In the genomic region with DNA sequence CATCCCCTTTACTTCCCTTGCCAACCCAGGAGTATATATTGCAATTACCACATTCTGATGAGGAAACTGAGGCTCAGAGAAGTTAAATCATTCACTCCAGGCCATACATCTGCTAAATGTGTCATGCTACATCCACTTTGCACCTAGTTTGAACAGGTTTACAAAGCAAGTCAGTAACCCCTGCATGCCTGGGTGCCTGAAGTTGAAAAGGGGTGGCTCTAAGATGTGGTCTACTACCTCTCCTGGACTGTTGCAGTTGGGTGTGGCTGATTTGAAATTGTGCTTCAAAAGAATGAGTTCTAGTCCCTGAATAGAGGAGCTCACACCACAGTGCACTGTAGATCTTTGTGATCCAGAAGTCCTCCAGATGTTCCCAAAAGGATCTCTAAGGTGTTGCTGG, we compare ENCODE assay signal across 12 cellular contexts. TPM values are rescaled to one million over a fixed set of nuclear protein-coding genes. Genes with fewer than 3 reads are reported as not detected.
DNase-seq lines count a peak whose midpoint lies in the region; ATAC-seq, FAIRE-seq and TF ChIP-seq lines count a peak whose summit lies in the region.
"Had no signal": no experiment of that assay in that cellular context is flagged by ENCODE, and none has a peak within 500 bp of the region (broad histone marks: within the 10 kb centered on the region; RNA-seq: fewer than 3 reads in every experiment).

No MANE protein-coding gene starts in this region.

- H3K27me3 ChIP-seq in right lobe of liver (no peaks in the 10 kb centered on the region), HepG2 (ENCODE audit: control insufficient read depth in 1 of 2, insufficient read depth in 2 of 2, low read length in 2 of 2) (peaks cover 9 to 44% of the 10 kb centered on the region in 2 experiments; a peak in 4 of 5 replicates)

- H3K4me3 Mint-ChIP-seq in activated naive CD8-positive, alpha-beta T cell treated with anti-CD3 and anti-CD28 coated beads for 36 hours: peak overlapping the region; percentile 60
- H3K4me3 Mint-ChIP-seq in natural killer cell treated with Interleukin-12 subunit alpha and Interleukin-12 subunit beta and Interleukin-15 and Interleukin-18, amount 100 ng/mL, for 72 hours: peak overlapping the region; percentile 94

- H3K36me3 ChIP-seq in right lobe of liver (no peaks in the 10 kb centered on the region), HepG2 (replicated peaks in 1 of 2; ENCODE audit: control insufficient read depth in 1 of 2, insufficient read depth in 2 of 2, low read length in 2 of 2) (no peaks in the 10 kb centered on the region)
- H3K36me3 ChIP-seq: cardiac muscle cell had no signal

- no peaks in the 10 kb centered on the region for H3K9me3 ChIP-seq in right lobe of liver
- no peaks in the 10 kb centered on the region for H3K9me3 ChIP-seq in HepG2 (ENCODE audit: low read length)

- H2AFZ ChIP-seq in HepG2 (ENCODE audit: low read length): no peak overlapping the region

- peak overlapping the region; percentile 98 for H3K27ac Mint-ChIP-seq in activated naive CD8-positive, alpha-beta T cell treated with anti-CD3 and anti-CD28 coated beads for 36 hours
- H3K27ac Mint-ChIP-seq in natural killer cell treated with Interleukin-12 subunit alpha and Interleukin-12 subunit beta and Interleukin-15 and Interleukin-18, amount 100 ng/mL, for 72 hours: peak overlapping the region; percentile 99

- POLR2A ChIA-PET in HepG2 (lab: Yijun Ruan, JAX): no interaction called here

- no peaks in the 10 kb centered on the region for H4K20me1 ChIP-seq in HepG2 (ENCODE audit: insufficient read depth, low read length)

- peaks cover 3% of the 10 kb centered on the region for H3K9me3 Mint-ChIP-seq in activated naive CD8-positive, alpha-beta T cell treated with anti-CD3 and anti-CD28 coated beads for 36 hours
- no peaks in the 10 kb centered on the region for H3K9me3 Mint-ChIP-seq in natural killer cell treated with Interleukin-12 subunit alpha and Interleukin-12 subunit beta and Interleukin-15 and Interleukin-18, amount 100 ng/mL, for 72 hours

- in situ Hi-C loops in HepG2 (cut with HindIII; ENCODE audit: extremely low pct_ligation_motif_present, low pct_unique_long_range_greater_than_20kb): no loop called here

- FAIRE-seq in HepG2 (lab: Jason Lieb, UNC): no peak

- TF ChIP-seq RAD21 in HepG2 (CRISPR knock-in tag; IDR thresholded peaks at IDR 0.05): no peak

- H3K27ac ChIP-seq in right lobe of liver: peak overlapping the region in 2 of 3 donors; percentile 58 to 65
- H3K27ac ChIP-seq in HepG2 (ENCODE audit: extremely low read length, insufficient read depth, low read length): no peak overlapping the region
- H3K27ac ChIP-seq: cardiac muscle cell, foreskin keratinocyte had no signal

- TF ChIP-seq CTCF in right lobe of liver (IDR thresholded peaks at IDR 0.05) (no peak), HepG2 (CRISPR knock-in tag; IDR thresholded peaks at IDR 0.05) (no peak)

- H3K79me2 ChIP-seq in HepG2 (ENCODE audit: insufficient read depth, low read length): no peaks in the 10 kb centered on the region

- no peak for ATAC-seq in right lobe of liver
- no peak for ATAC-seq in HepG2
- ATAC-seq in natural killer cell treated with Interleukin-12 subunit alpha and Interleukin-12 subunit beta and Interleukin-15 and Interleukin-18, amount 100 ng/mL, for 72 hours: no peak
- no peak for ATAC-seq in HG03135 (IDR thresholded peaks at IDR 0.05; ENCODE audit: unreplicated experiment)
- ATAC-seq: foreskin keratinocyte had no signal

- peak in 1 of 3 donors; percentile 18 for DNase-seq in right lobe of liver
- DNase-seq in HepG2 (ENCODE audit: low spot score): no peak
- DNase-seq in activated naive CD8-positive, alpha-beta T cell treated with anti-CD3 and anti-CD28 coated beads for 36 hours: no peak
- no peak for DNase-seq in natural killer cell treated with Interleukin-12 subunit alpha and Interleukin-12 subunit beta and Interleukin-15 and Interleukin-18, amount 100 ng/mL, for 72 hours (ENCODE audit: low spot score)
- no peak for DNase-seq in NCI-H446 treated with DMSO at 0.1 percent for 48 hours (lab: John Stamatoyannopoulos, UW)
- DNase-seq in Kasumi-1 (lab: John Stamatoyannopoulos, UW): no peak
- DNase-seq in HPDE6-E6E7 (ENCODE audit: extremely low spot score): no peak
- DNase-seq: foreskin keratinocyte, NCI-H226, SHP77 had no signal

- CTCF ChIA-PET in HepG2 (lab: Yijun Ruan, JAX; ENCODE audit: low intra/inter-chr PET ratio, low total read pairs): no interaction called here

- H3K36me3 Mint-ChIP-seq in activated naive CD8-positive, alpha-beta T cell treated with anti-CD3 and anti-CD28 coated beads for 36 hours: peaks cover 29% of the 10 kb centered on the region
- H3K36me3 Mint-ChIP-seq in natural killer cell treated with Interleukin-12 subunit alpha and Interleukin-12 subunit beta and Interleukin-15 and Interleukin-18, amount 100 ng/mL, for 72 hours: peaks cover under 1% of the 10 kb centered on the region

- no TSS peak for BruUV-seq in HepG2 (replicated peaks; lab: Mats Ljungman, UMichigan)

- H3K4me3 ChIP-seq in right lobe of liver (no peak overlapping the region), HepG2 (replicated peaks in 1 of 3; ENCODE audit: insufficient read depth in 1 of 3, low read depth in 2 of 3, low read length in 3 of 3) (no peak overlapping the region)
- H3K4me3 ChIP-seq: cardiac muscle cell had no signal

- TF ChIP-seq POLR2A in right lobe of liver (IDR thresholded peaks at IDR 0.05) (no peak), HepG2 (IDR thresholded peaks at IDR 0.05; ENCODE audit: insufficient read depth in 1 of 2, low read depth in 2 of 2, low read length in 2 of 2) (no peak)

- H3K4me1 ChIP-seq in right lobe of liver (peaks cover 0 to 4% (median 2%) of the 10 kb centered on the region in 4 donors), HepG2 (ENCODE audit: insufficient read depth, low read length) (no peaks in the 10 kb centered on the region)
- H3K4me1 ChIP-seq: foreskin keratinocyte had no signal

- intact Hi-C loops in right lobe of liver (cut with DNase I) (no loop called here), HepG2 (cut with micrococcal nuclease; ENCODE audit: unreplicated experiment) (no loop called here)

- H3K4me1 Mint-ChIP-seq in activated naive CD8-positive, alpha-beta T cell treated with anti-CD3 and anti-CD28 coated beads for 36 hours: peaks cover 93% of the 10 kb centered on the region
- peaks cover 87 to 97% of the 10 kb centered on the region in 2 donors for H3K4me1 Mint-ChIP-seq in natural killer cell treated with Interleukin-12 subunit alpha and Interleukin-12 subunit beta and Interleukin-15 and Interleukin-18, amount 100 ng/mL, for 72 hours (ENCODE audit: low read depth in 2 of 2)

- TF ChIP-seq EP300 in HepG2 (IDR thresholded peaks at IDR 0.05; ENCODE audit: low read depth in 2 of 2, low read length in 2 of 2): no peak
- TF ChIP-seq EP300 in HepG2 (CRISPR knock-in tag; IDR thresholded peaks at IDR 0.05; ENCODE audit: borderline replicate concordance): no peak

- no peak overlapping the region for H3K4me2 ChIP-seq in HepG2 (ENCODE audit: low read depth, low read length)

- no peaks in the 10 kb centered on the region for H3K27me3 Mint-ChIP-seq in activated naive CD8-positive, alpha-beta T cell treated with anti-CD3 and anti-CD28 coated beads for 36 hours
- no peaks in the 10 kb centered on the region for H3K27me3 Mint-ChIP-seq in natural killer cell treated with Interleukin-12 subunit alpha and Interleukin-12 subunit beta and Interleukin-15 and Interleukin-18, amount 100 ng/mL, for 72 hours

- H3K9ac ChIP-seq in HepG2 (ENCODE audit: insufficient read depth, low read depth, low read length): no peak overlapping the region

RNA-seq across cellular contexts. Expression of gene FLI1, which starts 23.7 kb away (rescaled TPM):
- total RNA-seq in right lobe of liver (1 to 10 TPM; 3.8 to 7.9 (median 6.2) TPM), HepG2 (2016; rRNA removed; fragmentation: Illumina TruSeq; extraction: Trizol) (not detected in 2 replicates)
- not detected in 2 replicates for total RNA-seq in HepG2 (2016; cell fraction: cytosol; rRNA removed; fragmentation: Illumina TruSeq; extraction: Trizol; ENCODE audit: low read depth)
- not detected in 2 replicates for total RNA-seq in HepG2 (2016; cell fraction: insoluble cytoplasmic fraction; rRNA removed; fragmentation: Illumina TruSeq; extraction: Trizol)
- total RNA-seq in HepG2 (2016; cell fraction: membrane; rRNA removed; fragmentation: Illumina TruSeq; extraction: Trizol): not detected in 2 replicates
- total RNA-seq in HepG2 (2016; cell fraction: nucleus; rRNA removed; fragmentation: Illumina TruSeq; extraction: Trizol): not detected in 2 replicates
- polyA plus RNA-seq in HepG2 (2011; rRNA removed): not detected in 2 replicates
- not detected in 2 replicates for polyA plus RNA-seq in HepG2 (2011; cell fraction: cytosol; rRNA removed)
- not detected in 2 replicates for polyA plus RNA-seq in HepG2 (2011; cell fraction: nucleus; rRNA removed)
- not detected in 2 replicates for polyA plus RNA-seq in HepG2 (2012)
- polyA plus RNA-seq in HepG2 (2016; cell fraction: cytosol; fragmentation: Illumina TruSeq; extraction: Trizol; ENCODE audit: low read depth): not detected in 2 replicates
- polyA plus RNA-seq in HepG2 (2016; cell fraction: insoluble cytoplasmic fraction; fragmentation: Illumina TruSeq; extraction: Trizol; ENCODE audit: low read depth): not detected in 2 replicates
- not detected in 2 replicates for polyA plus RNA-seq in HepG2 (2016; cell fraction: membrane; fragmentation: Illumina TruSeq; extraction: Trizol; ENCODE audit: low read depth)
- polyA plus RNA-seq in HepG2 (2016; cell fraction: nucleus; fragmentation: Illumina TruSeq; extraction: Trizol; ENCODE audit: insufficient read depth, low read depth): not detected in 2 replicates
- not detected in 2 replicates for polyA minus RNA-seq in HepG2 (2011; rRNA and poly(A)+ RNA removed; ENCODE audit: low replicate concordance)
- polyA minus RNA-seq in HepG2 (2011; cell fraction: cytosol; rRNA and poly(A)+ RNA removed): not detected in 2 replicates
- polyA minus RNA-seq in HepG2 (2011; cell fraction: nucleus; rRNA and poly(A)+ RNA removed): not detected in 2 replicates
- 10 to 100 TPM; 37.5 to 38.9 TPM for total RNA-seq in activated naive CD8-positive, alpha-beta T cell treated with anti-CD3 and anti-CD28 coated beads for 36 hours
- total RNA-seq in natural killer cell treated with Interleukin-12 subunit alpha and Interleukin-12 subunit beta and Interleukin-15 and Interleukin-18, amount 100 ng/mL, for 72 hours: 10 to 100 TPM; 63.3 to 74.0 TPM

Comparison
In these comparisons a context has a peak if more than half of its experiments do, and no peak if none do; other contexts are left out.
1. RNA of gene FLI1, which starts 23.7 kb away (total RNA-seq): 63.3 to 74.0 TPM in natural killer cell treated with Interleukin-12 subunit alpha and Interleukin-12 subunit beta and Interleukin-15 and Interleukin-18, amount 100 ng/mL, for 72 hours and 37.5 to 38.9 TPM in activated naive CD8-positive, alpha-beta T cell treated with anti-CD3 and anti-CD28 coated beads for 36 hours; 3.8 to 7.9 TPM in right lobe of liver and not detected in HepG2; every median in the first group is over 4 times any median in the second.